ENCODE assay signal across 21 cellular contexts in genomic region chrX:45992402-45993123, GRCh38.
DNase-seq lines count a peak whose midpoint lies in the region; ATAC-seq, FAIRE-seq and TF ChIP-seq lines count a peak whose summit lies in the region.
"Had no signal": no experiment of that assay in that cellular context is flagged by ENCODE, and none has a peak within 500 bp of the region (broad histone marks: within the 10 kb centered on the region; RNA-seq: fewer than 3 reads in every experiment).

No MANE protein-coding gene starts in this region.

- H3K4me3 ChIP-seq in A549 (no peak overlapping the region), dorsolateral prefrontal cortex (no peak overlapping the region)
- H3K4me3 ChIP-seq: GM12878 had no signal

- DNase-seq in A549 (ENCODE audit: low read depth in 1 of 2, low spot score in 1 of 2) (no peak), ELR (ENCODE audit: low read depth) (peak; percentile 37), RPMI7951 (ENCODE audit: low read depth) (peak; percentile 49), epithelial cell of prostate (ENCODE audit: low read depth, low spot score) (no peak), NCI-H1930 (lab: John Stamatoyannopoulos, UW) (no peak), dorsolateral prefrontal cortex (no peak)
- DNase-seq in activated naive CD4-positive, alpha-beta T cell (lab: John Stamatoyannopoulos, UW): no peak
- DNase-seq: ACHN; BE2C; C1 segment of cervical spinal cord; CD4-positive, CD25-positive, alpha-beta regulatory T cell; CD8-positive, alpha-beta memory T cell; COR-L47; DMS 273 treated with DMSO at 0.1 percent for 48 hours; DMS79; GOT3; H7; HFFc6 had no signal

- intact Hi-C loops in dorsolateral prefrontal cortex (cut with DNase I): no loop called here

- no peak for TF ChIP-seq CTCF in A549 (IDR thresholded peaks at IDR 0.05)
- no peak for TF ChIP-seq CTCF in dorsolateral prefrontal cortex (IDR thresholded peaks at IDR 0.05 in 54 of 56, conservative IDR thresholded peaks at IDR 0.05 in 2 of 56; ENCODE audit: low read depth in 1 of 56, partially characterized antibody in 56 of 56)

- POLR2A ChIA-PET in A549 (lab: Yijun Ruan, JAX): no interaction called here

- H3K27ac ChIP-seq in A549: no peak overlapping the region
- peak overlapping the region; percentile 18 for H3K27ac ChIP-seq in epithelial cell of prostate
- H3K27ac ChIP-seq in dorsolateral prefrontal cortex: no peak overlapping the region

- no peak for TF ChIP-seq POLR2A in A549 (IDR thresholded peaks at IDR 0.05; ENCODE audit: low read length)

- no peak for TF ChIP-seq RAD21 in A549 (conservative IDR thresholded peaks at IDR 0.05 in 1 of 2, IDR thresholded peaks at IDR 0.05 in 1 of 2)

- no peak for ATAC-seq in A549
- ATAC-seq: GM12878, HCT116, HepG2 had no signal

- H3K4me2 ChIP-seq in A549: no peak overlapping the region

- WGBS in A549 (ENCODE audit: missing lambda C conversion rate): 15% methylated on average over 2 of the region's 2 CpGs

- H3K9me3 ChIP-seq in A549: no peaks in the 10 kb centered on the region
- H3K9me3 ChIP-seq: BE2C had no signal

- peak; percentile 46 for FAIRE-seq in A549 (lab: Jason Lieb, UNC)
- FAIRE-seq: GM12878, HepG2 had no signal

- H3K4me1 ChIP-seq in A549: no peaks in the 10 kb centered on the region
- H3K4me1 ChIP-seq: BE2C had no signal

- no peak for TF ChIP-seq EP300 in A549 (IDR thresholded peaks at IDR 0.05)

- peaks cover 0 to 26% (median 0%) of the 10 kb centered on the region in 45 donors for H3K27me3 ChIP-seq in dorsolateral prefrontal cortex
- H3K27me3 ChIP-seq: BE2C had no signal

- CTCF ChIA-PET in A549 (lab: Yijun Ruan, JAX): no interaction called here

TF ChIP-seq in A549, 52 proteins besides CTCF, POLR2A, EP300 and RAD21:
- no peak for TF ChIP-seq ZNF302 (CRISPR knock-in tag; IDR thresholded peaks at IDR 0.05)
- no peak for TF ChIP-seq ZSCAN20 (CRISPR knock-in tag; IDR thresholded peaks at IDR 0.05)
- no peak for TF ChIP-seq E2F6 (IDR thresholded peaks at IDR 0.05; ENCODE audit: borderline replicate concordance, low read depth)
- TF ChIP-seq FOXS1 (CRISPR knock-in tag; IDR thresholded peaks at IDR 0.05): no peak
- TF ChIP-seq NR3C1 (IDR thresholded peaks at IDR 0.05): no peak
- no peak for TF ChIP-seq SREBF2 (IDR thresholded peaks at IDR 0.05)
- TF ChIP-seq MYC (IDR thresholded peaks at IDR 0.05; ENCODE audit: borderline replicate concordance, low read length): no peak
- no peak for TF ChIP-seq JUNB (IDR thresholded peaks at IDR 0.05)
- no peak for TF ChIP-seq EHF (CRISPR knock-in tag; IDR thresholded peaks at IDR 0.05)
- TF ChIP-seq FOSB (CRISPR knock-in tag; IDR thresholded peaks at IDR 0.05): no peak
- TF ChIP-seq ESRRA (IDR thresholded peaks at IDR 0.05; ENCODE audit: borderline replicate concordance, low read length): no peak
- no peak for TF ChIP-seq TFCP2L1 (CRISPR knock-in tag; IDR thresholded peaks at IDR 0.05)
- TF ChIP-seq REST (IDR thresholded peaks at IDR 0.05): no peak
- no peak for TF ChIP-seq JUN (IDR thresholded peaks at IDR 0.05)
- TF ChIP-seq PHF8 (IDR thresholded peaks at IDR 0.05; ENCODE audit: borderline replicate concordance, low read depth): no peak
- no peak for TF ChIP-seq POLR2AphosphoS2 (conservative IDR thresholded peaks at IDR 0.05; ENCODE audit: low read length)
- TF ChIP-seq TP53 (CRISPR knock-in tag; IDR thresholded peaks at IDR 0.05): no peak

Comparison
In these comparisons a context has a peak if more than half of its experiments do, and no peak if none do; other contexts are left out.
1. DNase-seq: peak in ELR (single experiment) and RPMI7951 (single experiment); none in A549 (0 of 2), epithelial cell of prostate (single experiment), NCI-H1930 (0 of 2), dorsolateral prefrontal cortex (0 of 10) and activated naive CD4-positive, alpha-beta T cell (0 of 4).